ENCODE assay signal across 9 cellular contexts in genomic region chr17:2688351-2689342, GRCh38. TPM values are rescaled to one million over a fixed set of nuclear protein-coding genes. Genes with fewer than 3 reads are reported as not detected.
DNase-seq lines count a peak whose midpoint lies in the region; ATAC-seq and TF ChIP-seq lines count a peak whose summit lies in the region.
"Had no signal": no experiment of that assay in that cellular context is flagged by ENCODE, and none has a peak within 500 bp of the region (broad histone marks: within the 10 kb centered on the region; RNA-seq: fewer than 3 reads in every experiment).

No MANE protein-coding gene starts in this region.

- ATAC-seq in CD8-positive, alpha-beta T cell: no peak
- ATAC-seq in lower lobe of right lung: peak; percentile 85 to 86
- ATAC-seq in HG02973 (IDR thresholded peaks at IDR 0.05; ENCODE audit: unreplicated experiment): no peak
- no peak for ATAC-seq in HG03469 (IDR thresholded peaks at IDR 0.05; ENCODE audit: unreplicated experiment)

- CTCF ChIA-PET in CD8-positive, alpha-beta T cell (lab: Charles Lee): no interaction called here

- H3K27ac Mint-ChIP-seq in CD8-positive, alpha-beta T cell: peak overlapping the region; percentile 72
- peak overlapping the region; percentile 54 for H3K27ac Mint-ChIP-seq in activated naive CD8-positive, alpha-beta T cell treated with anti-CD3 and anti-CD28 coated beads for 36 hours
- no peak overlapping the region for H3K27ac Mint-ChIP-seq in T-helper 2 cell treated with Interferon-gamma antibody and Interleukin-4, amounts not matched to agents 5 μg/mL and 100 μg/mL, for 36 hours

- H3K9me3 ChIP-seq in CD8-positive, alpha-beta T cell (ENCODE audit: low read length): no peaks in the 10 kb centered on the region
- no peaks in the 10 kb centered on the region for H3K9me3 ChIP-seq in lower lobe of right lung

- peaks cover 6% of the 10 kb centered on the region for H3K36me3 ChIP-seq in CD8-positive, alpha-beta T cell (ENCODE audit: insufficient read depth, low read length)
- H3K36me3 ChIP-seq in lower lobe of right lung: peaks cover 46% of the 10 kb centered on the region

- in situ Hi-C loops in KBM-7 (cut with MboI; ENCODE audit: low pct_unique_long_range_greater_than_20kb, low sequenced_read_pairs): no loop called here

- H3K4me1 ChIP-seq in CD8-positive, alpha-beta T cell (ENCODE audit: insufficient read depth, low read length): peaks cover 7% of the 10 kb centered on the region
- H3K4me1 ChIP-seq in lower lobe of right lung: peaks cover 41% of the 10 kb centered on the region

- H3K4me3 Mint-ChIP-seq in CD8-positive, alpha-beta T cell: peak overlapping the region; percentile 15
- no peak overlapping the region for H3K4me3 Mint-ChIP-seq in activated naive CD8-positive, alpha-beta T cell treated with anti-CD3 and anti-CD28 coated beads for 36 hours
- H3K4me3 Mint-ChIP-seq in T-helper 2 cell treated with Interferon-gamma antibody and Interleukin-4, amounts not matched to agents 5 μg/mL and 100 μg/mL, for 36 hours: no peak overlapping the region

- H3K9me3 Mint-ChIP-seq in CD8-positive, alpha-beta T cell: no peaks in the 10 kb centered on the region
- no peaks in the 10 kb centered on the region for H3K9me3 Mint-ChIP-seq in activated naive CD8-positive, alpha-beta T cell treated with anti-CD3 and anti-CD28 coated beads for 36 hours
- H3K9me3 Mint-ChIP-seq in T-helper 2 cell treated with Interferon-gamma antibody and Interleukin-4, amounts not matched to agents 5 μg/mL and 100 μg/mL, for 36 hours: no peaks in the 10 kb centered on the region

- peak in 2 of 7 experiments; percentile 10 to 49 for DNase-seq in CD8-positive, alpha-beta T cell
- DNase-seq in KBM-7 (peak; percentile 19), lower lobe of right lung (peak; percentile 79), HT-29 (ENCODE audit: low spot score) (no peak)
- no peak for DNase-seq in activated naive CD8-positive, alpha-beta T cell treated with anti-CD3 and anti-CD28 coated beads for 36 hours
- no peak for DNase-seq in T-helper 2 cell treated with Interferon-gamma antibody and Interleukin-4, amounts not matched to agents 5 μg/mL and 100 μg/mL, for 36 hours (ENCODE audit: low spot score)
- DNase-seq: NCI-H1436 had no signal

- H3K27me3 ChIP-seq in CD8-positive, alpha-beta T cell (ENCODE audit: insufficient read depth, low read length): no peaks in the 10 kb centered on the region
- H3K27me3 ChIP-seq in lower lobe of right lung (ENCODE audit: low read depth): no peaks in the 10 kb centered on the region

- peaks cover 11% of the 10 kb centered on the region for H3K4me1 Mint-ChIP-seq in CD8-positive, alpha-beta T cell (ENCODE audit: low read depth)
- peaks cover 5% of the 10 kb centered on the region for H3K4me1 Mint-ChIP-seq in activated naive CD8-positive, alpha-beta T cell treated with anti-CD3 and anti-CD28 coated beads for 36 hours
- no peaks in the 10 kb centered on the region for H3K4me1 Mint-ChIP-seq in T-helper 2 cell treated with Interferon-gamma antibody and Interleukin-4, amounts not matched to agents 5 μg/mL and 100 μg/mL, for 36 hours (ENCODE audit: low read depth)

- H3K27me3 Mint-ChIP-seq in CD8-positive, alpha-beta T cell (ENCODE audit: low read depth): no peaks in the 10 kb centered on the region
- no peaks in the 10 kb centered on the region for H3K27me3 Mint-ChIP-seq in activated naive CD8-positive, alpha-beta T cell treated with anti-CD3 and anti-CD28 coated beads for 36 hours
- H3K27me3 Mint-ChIP-seq in T-helper 2 cell treated with Interferon-gamma antibody and Interleukin-4, amounts not matched to agents 5 μg/mL and 100 μg/mL, for 36 hours (ENCODE audit: low read depth): no peaks in the 10 kb centered on the region

- peaks cover 24% of the 10 kb centered on the region for H3K36me3 Mint-ChIP-seq in CD8-positive, alpha-beta T cell
- H3K36me3 Mint-ChIP-seq in activated naive CD8-positive, alpha-beta T cell treated with anti-CD3 and anti-CD28 coated beads for 36 hours: no peaks in the 10 kb centered on the region
- H3K36me3 Mint-ChIP-seq in T-helper 2 cell treated with Interferon-gamma antibody and Interleukin-4, amounts not matched to agents 5 μg/mL and 100 μg/mL, for 36 hours (ENCODE audit: low read depth): peaks cover 13% of the 10 kb centered on the region

- intact Hi-C loops in CD8-positive, alpha-beta T cell (cut with DNase I, micrococcal nuclease): no loop called here
- intact Hi-C loops in lower lobe of right lung (cut with DNase I): no loop called here

- TF ChIP-seq CTCF in CD8-positive, alpha-beta T cell (IDR thresholded peaks at IDR 0.05): no peak
- no peak for TF ChIP-seq CTCF in lower lobe of right lung (IDR thresholded peaks at IDR 0.05)

- H3K27ac ChIP-seq in CD8-positive, alpha-beta T cell (ENCODE audit: low read depth, low read length): no peak overlapping the region
- peak overlapping the region; percentile 83 for H3K27ac ChIP-seq in lower lobe of right lung

- H3K4me3 ChIP-seq in CD8-positive, alpha-beta T cell (ENCODE audit: low read depth, low read length): no peak overlapping the region
- H3K4me3 ChIP-seq in lower lobe of right lung: no peak overlapping the region

- POLR2A ChIA-PET in CD8-positive, alpha-beta T cell (lab: Charles Lee): no interaction called here

RNA-seq across cellular contexts. Expression of gene CLUH, which starts 22.9 kb away (rescaled TPM):
- total RNA-seq in CD8-positive, alpha-beta T cell: 10 to 100 TPM; 50.8 to 51.1 TPM
- 100 to 1,000 TPM; 162 to 171 TPM for total RNA-seq in activated naive CD8-positive, alpha-beta T cell treated with anti-CD3 and anti-CD28 coated beads for 36 hours
- total RNA-seq in lower lobe of right lung: 48.8 TPM
- 156 and 168 TPM in 2 replicates for total RNA-seq in HT-29 (2014; rRNA removed; shearing (Covaris generic))

Comparison
In these comparisons a context has a peak if more than half of its experiments do, and no peak if none do; other contexts are left out.
1. ATAC-seq: peak in lower lobe of right lung (2 of 2); none in CD8-positive, alpha-beta T cell (single experiment), HG02973 (single experiment) and HG03469 (single experiment).
2. DNase-seq: peak in KBM-7 (single experiment) and lower lobe of right lung (single experiment); none in activated naive CD8-positive, alpha-beta T cell treated with anti-CD3 and anti-CD28 coated beads for 36 hours (single experiment), T-helper 2 cell treated with Interferon-gamma antibody and Interleukin-4, amounts not matched to agents 5 μg/mL and 100 μg/mL, for 36 hours (single experiment) and HT-29 (single experiment).